In the genomic region with DNA sequence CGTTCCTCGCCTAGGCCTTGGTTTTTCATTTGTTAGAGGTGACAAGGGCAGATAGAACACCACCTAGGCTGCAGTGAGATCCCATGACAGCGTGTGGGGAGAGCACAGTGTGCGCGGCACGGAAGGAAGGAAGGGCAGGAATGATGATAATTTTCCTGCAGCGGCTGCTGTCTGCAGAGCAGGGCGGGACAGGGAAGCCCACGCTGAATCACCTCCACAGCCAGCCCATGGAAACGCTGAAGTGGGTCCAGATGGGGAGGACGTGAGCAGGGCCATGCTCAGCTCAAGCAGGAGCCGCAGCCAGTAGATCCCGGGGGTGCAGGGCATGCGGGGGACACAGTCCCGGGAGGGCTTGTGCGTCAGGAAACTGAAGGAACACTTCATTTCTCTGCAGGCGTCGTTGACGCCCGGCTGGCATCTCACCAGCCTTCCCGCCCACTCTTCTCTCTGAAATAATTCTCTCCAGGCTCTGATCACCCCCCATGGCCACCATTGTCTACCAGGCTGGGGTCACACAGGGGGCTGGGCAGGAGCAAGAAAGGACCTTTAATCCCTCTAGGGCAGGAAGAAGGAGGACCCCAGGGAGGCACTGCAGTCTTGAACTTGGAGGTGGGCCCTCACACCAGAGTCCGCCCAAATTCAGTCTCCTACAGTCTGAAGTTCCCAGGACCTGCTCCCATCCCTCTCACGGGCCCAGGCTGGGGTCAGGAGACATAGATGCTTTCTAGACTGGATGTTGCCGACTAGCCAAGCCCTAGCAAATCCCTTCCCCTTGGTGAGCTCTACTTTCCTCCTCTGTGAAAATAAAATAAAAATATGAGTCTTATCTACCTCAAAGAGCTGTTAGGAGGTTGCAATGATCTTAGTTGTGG, we compare ENCODE assay signal across 11 cellular contexts. TPM values are rescaled to one million over a fixed set of nuclear protein-coding genes. Genes with fewer than 3 reads are reported as not detected.
DNase-seq lines count a peak whose midpoint lies in the region; ATAC-seq and TF ChIP-seq lines count a peak whose summit lies in the region.
"Had no signal": no experiment of that assay in that cellular context is flagged by ENCODE, and none has a peak within 500 bp of the region (broad histone marks: within the 10 kb centered on the region; RNA-seq: fewer than 3 reads in every experiment).

No MANE protein-coding gene starts in this region.

- TF ChIP-seq CTCF in HEK293 (tag by site-specific recombination; IDR thresholded peaks at IDR 0.05) (no peak), left lung (IDR thresholded peaks at IDR 0.05) (no peak)

- peaks cover 15% of the 10 kb centered on the region for H3K4me1 ChIP-seq in HEK293 (ENCODE audit: control insufficient read depth, insufficient read depth, low read length)
- H3K4me1 ChIP-seq in duodenal mucosa (ENCODE audit: control insufficient read depth in 1 of 2, insufficient read depth in 2 of 2, low read length in 2 of 2), result peaks cover 38 to 45% of the 10 kb centered on the region in 2 donors
- H3K4me1 ChIP-seq in left lung, result peaks cover 48 to 71% of the 10 kb centered on the region in 2 donors

- H3K9ac ChIP-seq in duodenal mucosa (ENCODE audit: low read depth in 1 of 2, low read length in 2 of 2), result no peak overlapping the region

- DNase-seq in left lung, result no peak
- DNase-seq in superior temporal gyrus (ENCODE audit: extremely low spot score), result peak; percentile 6
- DNase-seq in effector memory CD8-positive, alpha-beta T cell, result no peak
- DNase-seq in islet precursor cell, result no peak
- DNase-seq in cerebellar cortex (ENCODE audit: low spot score), result no peak
- DNase-seq: Kasumi-1 had no signal

- peaks cover 2% of the 10 kb centered on the region for H3K36me3 Mint-ChIP-seq in effector memory CD8-positive, alpha-beta T cell (ENCODE audit: insufficient read depth)

- CTCF ChIA-PET in HEK293 (lab: Yijun Ruan, JAX), result interaction anchor here (0.6 to 2.6 kb wide), 3 partner anchors 16 to 89 kb away, joined by 3 to 7 read pairs (median 7); no protein-coding TSS in a partner anchor

- ATAC-seq in left lung (peak; percentile 37), GM21447 (IDR thresholded peaks at IDR 0.05; ENCODE audit: unreplicated experiment) (no peak)
- no peak for ATAC-seq in effector memory CD8-positive, alpha-beta T cell (replicated peaks)

- peaks cover 32 to 39% of the 10 kb centered on the region in 2 donors for H3K27me3 Mint-ChIP-seq in effector memory CD8-positive, alpha-beta T cell

- H3K4me3 Mint-ChIP-seq in effector memory CD8-positive, alpha-beta T cell, result no peak overlapping the region

- H3K27ac ChIP-seq in HEK293 (ENCODE audit: extremely low read depth, low read depth, low read length) (no peak overlapping the region), duodenal mucosa (ENCODE audit: low read depth, low read length) (peak overlapping the region; percentile 26), left lung (peak overlapping the region; percentile 42 to 81)
- H3K27ac ChIP-seq: cardiac muscle cell had no signal

- H3K27me3 ChIP-seq in duodenal mucosa (ENCODE audit: control insufficient read depth in 1 of 2, insufficient read depth in 2 of 2, low read length in 2 of 2) (no peaks in the 10 kb centered on the region), left lung (peaks cover 0 to 9% of the 10 kb centered on the region in 2 donors)
- H3K27me3 ChIP-seq: cardiac muscle cell had no signal

- H3K4me1 Mint-ChIP-seq in effector memory CD8-positive, alpha-beta T cell (ENCODE audit: low read depth in 2 of 2), result peaks cover 9 to 10% of the 10 kb centered on the region in 2 donors

- no peak overlapping the region for H3K27ac Mint-ChIP-seq in effector memory CD8-positive, alpha-beta T cell

- intact Hi-C loops in left lung (cut with DNase I), result no loop called here

- H3K4me3 ChIP-seq in HEK293 (ENCODE audit: low read depth, low read length) (no peak overlapping the region), duodenal mucosa (ENCODE audit: low read depth in 1 of 2, low read length in 2 of 2) (no peak overlapping the region), left lung (no peak overlapping the region)
- H3K4me3 ChIP-seq: cardiac muscle cell had no signal

- H3K36me3 ChIP-seq in HEK293 (ENCODE audit: control insufficient read depth in 2 of 2, insufficient read depth in 1 of 2, low read length in 2 of 2) (no peaks in the 10 kb centered on the region), duodenal mucosa (ENCODE audit: control insufficient read depth in 1 of 2, insufficient read depth in 2 of 2, low read length in 2 of 2) (peaks cover 0 to 25% of the 10 kb centered on the region in 2 donors), left lung (no peaks in the 10 kb centered on the region)
- H3K36me3 ChIP-seq: cardiac muscle cell had no signal

- no peaks in the 10 kb centered on the region for H3K9me3 Mint-ChIP-seq in effector memory CD8-positive, alpha-beta T cell

- POLR2A ChIA-PET in HEK293 (lab: Yijun Ruan, JAX), result interaction anchor here (0.8 kb wide), 2 partner anchors 11 to 44 kb away, joined by 3 to 4 read pairs; no protein-coding TSS in a partner anchor

- H3K9me3 ChIP-seq in HEK293 (ENCODE audit: control insufficient read depth, insufficient read depth, low read depth, low read length) (no peaks in the 10 kb centered on the region), duodenal mucosa (ENCODE audit: control insufficient read depth in 1 of 2, low read length in 2 of 2) (no peaks in the 10 kb centered on the region), left lung (no peaks in the 10 kb centered on the region)

TF ChIP-seq in HEK293, 187 proteins besides CTCF, POLR2A, EP300 and RAD21:
- TF ChIP-seq ZIC2 (tag by site-specific recombination; IDR thresholded peaks at IDR 0.05) (peak; percentile 87), ZNF785 (tag by site-specific recombination; IDR thresholded peaks at IDR 0.05) (no peak), ZFHX2 (tag by site-specific recombination; conservative IDR thresholded peaks at IDR 0.05) (peak; percentile 58), ZNF23 (tag by site-specific recombination; IDR thresholded peaks at IDR 0.05; ENCODE audit: borderline replicate concordance) (no peak), ZNF341 (tag by site-specific recombination; IDR thresholded peaks at IDR 0.05; ENCODE audit: low read depth) (no peak), EGR2 (tag by site-specific recombination; IDR thresholded peaks at IDR 0.05; ENCODE audit: low read depth) (peak; percentile 44)
- TF ChIP-seq, protein P1, sequence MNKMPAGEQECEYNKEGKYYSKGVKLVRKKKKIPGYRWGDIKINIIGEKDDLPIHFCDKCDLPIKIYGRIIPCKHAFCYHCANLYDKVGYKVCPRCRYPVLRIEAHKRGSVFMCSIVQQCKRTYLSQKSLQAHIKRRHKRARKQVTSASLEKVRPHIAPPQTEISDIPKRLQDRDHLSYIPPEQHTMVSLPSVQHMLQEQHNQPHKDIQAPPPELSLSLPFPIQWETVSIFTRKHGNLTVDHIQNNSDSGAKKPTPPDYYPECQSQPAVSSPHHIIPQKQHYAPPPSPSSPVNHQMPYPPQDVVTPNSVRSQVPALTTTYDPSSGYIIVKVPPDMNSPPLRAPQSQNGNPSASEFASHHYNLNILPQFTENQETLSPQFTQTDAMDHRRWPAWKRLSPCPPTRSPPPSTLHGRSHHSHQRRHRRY (tag by site-specific recombination; IDR thresholded peaks at IDR 0.05), result no peak

RNA-seq across cellular contexts. Expression of gene SYNPO, which starts 20.9 kb away (rescaled TPM):
- total RNA-seq in left lung, result 100 to 1,000 TPM in 1 of 2 donors, 10 to 100 TPM in 1; 80.4 to 114 TPM
- total RNA-seq: T-helper 1 cell treated with Interleukin-12 subunit alpha and Interleukin-12 subunit beta and Interleukin-4 antibody, amounts not matched to agents 30 ng/mL and 1 ng/mL, for 36 hours had no signal

RNA-seq across cellular contexts. Expression of gene MYOZ3, which starts 41.5 kb away (rescaled TPM):
- 1 to 10 TPM in 1 of 2 donors, under 1 TPM in 1; 0.79 to 3.1 TPM for total RNA-seq in left lung
- total RNA-seq: T-helper 1 cell treated with Interleukin-12 subunit alpha and Interleukin-12 subunit beta and Interleukin-4 antibody, amounts not matched to agents 30 ng/mL and 1 ng/mL, for 36 hours had no signal
